14 cellular contexts compared by ENCODE assay signal in genomic region chr2:234165421-234165820, GRCh38.
DNase-seq lines count a peak whose midpoint lies in the region; ATAC-seq and TF ChIP-seq lines count a peak whose summit lies in the region.
"Had no signal": no experiment of that assay in that cellular context is flagged by ENCODE, and none has a peak within 500 bp of the region (broad histone marks: within the 10 kb centered on the region; RNA-seq: fewer than 3 reads in every experiment).

No MANE protein-coding gene starts in this region.

- TF ChIP-seq POLR2A in IMR-90 (IDR thresholded peaks at IDR 0.05; ENCODE audit: low read depth, low read length) (no peak), GM18505 (IDR thresholded peaks at IDR 0.05; ENCODE audit: borderline replicate concordance, extremely low read depth, insufficient read depth, insufficient read length) (no peak)

- H3K27ac ChIP-seq in IMR-90 (ENCODE audit: insufficient read depth, low read length) (no peak overlapping the region), ascending aorta (no peak overlapping the region)
- H3K27ac ChIP-seq: parathyroid adenoma had no signal

- no peaks in the 10 kb centered on the region for H3K9me3 Mint-ChIP-seq in memory B cell
- H3K9me3 Mint-ChIP-seq: activated naive CD8-positive, alpha-beta T cell treated with anti-CD3 and anti-CD28 coated beads for 36 hours had no signal

- H2BK20ac ChIP-seq in IMR-90 (ENCODE audit: low read depth, low read length), result no peak overlapping the region

- peak overlapping the region; percentile 56 for H3K27ac Mint-ChIP-seq in memory B cell
- H3K27ac Mint-ChIP-seq: activated naive CD8-positive, alpha-beta T cell treated with anti-CD3 and anti-CD28 coated beads for 36 hours had no signal

- H3K27me3 ChIP-seq in IMR-90 (ENCODE audit: control insufficient read depth, insufficient read depth, low read length), result peaks cover 9% of the 10 kb centered on the region
- no peaks in the 10 kb centered on the region for H3K27me3 ChIP-seq in ascending aorta

- peak; percentile 16 for DNase-seq in AG08396 (ENCODE audit: low spot score)
- DNase-seq in IMR-90, result peak; percentile 35
- peak; percentile 21 to 37 for DNase-seq in cardiac fibroblast (ENCODE audit: low read depth in 2 of 2)
- no peak for DNase-seq in memory B cell (ENCODE audit: low spot score in 2 of 2)
- no peak for DNase-seq in ascending aorta (ENCODE audit: low spot score in 2 of 2)
- DNase-seq in mucosa of descending colon, result no peak
- DNase-seq: activated naive CD8-positive, alpha-beta T cell treated with anti-CD3 and anti-CD28 coated beads for 36 hours; AML-193; cortex of kidney; stimulated activated CD4-positive, alpha-beta T cell treated with anti-CD3 and anti-CD28 coated beads, Interleukin-15, amount 100 ng/mL, for 24 hours had no signal

- no CpG with 5 or more reads among the region's 5 CpGs for WGBS in IMR-90 (ENCODE audit: extremely low coverage in 2 of 2, insufficient read length in 1 of 2), 2 experiments

- no peaks in the 10 kb centered on the region for H3K9me1 ChIP-seq in IMR-90 (ENCODE audit: insufficient read depth, low read length)

- H2BK5ac ChIP-seq in IMR-90 (ENCODE audit: low read depth, low read length, poor library complexity, severe bottlenecking), result no peak overlapping the region

- no TSS peak for BruUV-seq in IMR-90 (replicated peaks; lab: Mats Ljungman, UMichigan)

- H3K4me2 ChIP-seq in IMR-90 (ENCODE audit: low read depth, low read length), result no peak overlapping the region

- H4K91ac ChIP-seq in IMR-90 (ENCODE audit: insufficient read depth, low read depth, low read length), result no peak overlapping the region

- H2BK15ac ChIP-seq in IMR-90 (ENCODE audit: low read depth, low read length), result no peak overlapping the region

- no peak overlapping the region for H3K56ac ChIP-seq in IMR-90 (ENCODE audit: extremely low read depth, insufficient read depth, low read length)

- H3K9ac ChIP-seq in IMR-90 (ENCODE audit: low read depth, low read length), result no peak overlapping the region
- H3K9ac ChIP-seq: parathyroid adenoma had no signal

- CTCF ChIA-PET in IMR-90 (lab: Yijun Ruan, JAX), result no interaction called here

- intact Hi-C loops in IMR-90 (cut with micrococcal nuclease) (no loop called here), ascending aorta (cut with DNase I) (no loop called here), mucosa of descending colon (cut with DNase I, micrococcal nuclease) (no loop called here)

- no peak overlapping the region for H2AK5ac ChIP-seq in IMR-90 (ENCODE audit: low read depth, low read length)

- TF ChIP-seq CTCF in IMR-90 (conservative IDR thresholded peaks at IDR 0.05; ENCODE audit: low read depth, low read length) (no peak), cardiac fibroblast (IDR thresholded peaks at IDR 0.05; ENCODE audit: low read depth, low read length) (no peak), ascending aorta (IDR thresholded peaks at IDR 0.05) (no peak), mucosa of descending colon (IDR thresholded peaks at IDR 0.05) (no peak)

- no peak overlapping the region for H4K5ac ChIP-seq in IMR-90 (ENCODE audit: low read depth, low read length)

- no peaks in the 10 kb centered on the region for H3K36me3 ChIP-seq in IMR-90 (ENCODE audit: control insufficient read depth, insufficient read depth, low read length)
- no peaks in the 10 kb centered on the region for H3K36me3 ChIP-seq in ascending aorta
- no peaks in the 10 kb centered on the region for H3K36me3 ChIP-seq in mucosa of descending colon (ENCODE audit: low read depth)

- H2BK120ac ChIP-seq in IMR-90 (ENCODE audit: low read depth, low read length), result no peak overlapping the region

- H3K27me3 Mint-ChIP-seq in memory B cell, result peaks cover 11% of the 10 kb centered on the region
- H3K27me3 Mint-ChIP-seq: activated naive CD8-positive, alpha-beta T cell treated with anti-CD3 and anti-CD28 coated beads for 36 hours had no signal

- no peak overlapping the region for H2AK9ac ChIP-seq in IMR-90 (replicated peaks; ENCODE audit: low read depth, low read length, poor library complexity)

- no peak overlapping the region for H3K23ac ChIP-seq in IMR-90 (ENCODE audit: low read depth, low read length)

- H3K4me1 Mint-ChIP-seq in memory B cell, result peaks cover 36% of the 10 kb centered on the region

- H3K4ac ChIP-seq in IMR-90 (ENCODE audit: low read depth, low read length), result no peak overlapping the region

- no peaks in the 10 kb centered on the region for H3K9me3 ChIP-seq in IMR-90 (ENCODE audit: control insufficient read depth, insufficient read depth, low read length)
- H3K9me3 ChIP-seq in ascending aorta, result no peaks in the 10 kb centered on the region
- H3K9me3 ChIP-seq in mucosa of descending colon, result no peaks in the 10 kb centered on the region

- no peaks in the 10 kb centered on the region for H3K4me1 ChIP-seq in IMR-90 (ENCODE audit: control insufficient read depth, insufficient read depth, low read length)
- H3K4me1 ChIP-seq in ascending aorta, result no peaks in the 10 kb centered on the region
- H3K4me1 ChIP-seq in mucosa of descending colon (ENCODE audit: low read depth), result no peaks in the 10 kb centered on the region
- H3K4me1 ChIP-seq: parathyroid adenoma had no signal

- ATAC-seq in IMR-90 (ENCODE audit: low read depth) (no peak), memory B cell (ENCODE audit: low read depth) (no peak), HG03457 (IDR thresholded peaks at IDR 0.05; ENCODE audit: unreplicated experiment) (no peak), GM18505 (IDR thresholded peaks at IDR 0.05; ENCODE audit: unreplicated experiment) (no peak), mucosa of descending colon (no peak)
- ATAC-seq: activated CD4-positive, CD25-positive, alpha-beta regulatory T cell treated with anti-CD3 and anti-CD28 coated beads, Interleukin-2, amount 50 U/mL, for 24 hours had no signal

- no peaks in the 10 kb centered on the region for H3K36me3 Mint-ChIP-seq in memory B cell
- H3K36me3 Mint-ChIP-seq: activated naive CD8-positive, alpha-beta T cell treated with anti-CD3 and anti-CD28 coated beads for 36 hours had no signal

- dilution Hi-C loops in IMR-90 (cut with HindIII; ENCODE audit: low sequenced_read_pairs, unreplicated experiment), result no loop called here

- in situ Hi-C loops in IMR-90 (cut with MboI; ENCODE audit: low sequenced_read_pairs), result no loop called here

- no peak overlapping the region for H3K4me3 ChIP-seq in IMR-90 (ENCODE audit: insufficient read depth, low read depth, low read length)
- no peak overlapping the region for H3K4me3 ChIP-seq in cardiac fibroblast (replicated peaks in 1 of 2; ENCODE audit: low read depth in 2 of 2, low read length in 2 of 2)
- H3K4me3 ChIP-seq in ascending aorta, result no peak overlapping the region
- no peak overlapping the region for H3K4me3 ChIP-seq in mucosa of descending colon

- H3K4me3 Mint-ChIP-seq in memory B cell, result peak overlapping the region; percentile 38
- H3K4me3 Mint-ChIP-seq: activated naive CD8-positive, alpha-beta T cell treated with anti-CD3 and anti-CD28 coated beads for 36 hours had no signal

- POLR2A ChIA-PET in IMR-90 (lab: Charles Lee; ENCODE audit: unreplicated experiment), result no interaction called here

- no peak overlapping the region for H3K14ac ChIP-seq in IMR-90 (replicated peaks; ENCODE audit: low read depth, low read length)

- no peak overlapping the region for H3K18ac ChIP-seq in IMR-90 (ENCODE audit: low read depth, low read length)

- no peak for TF ChIP-seq RAD21 in IMR-90 (IDR thresholded peaks at IDR 0.05; ENCODE audit: low read length)

- no peaks in the 10 kb centered on the region for H3K79me1 ChIP-seq in IMR-90 (ENCODE audit: low read depth in 1 of 2, low read length in 2 of 2)

- no peak overlapping the region for H2AFZ ChIP-seq in IMR-90 (replicated peaks; ENCODE audit: low read length, poor library complexity)
- H2AFZ ChIP-seq: parathyroid adenoma had no signal

- no peaks in the 10 kb centered on the region for H4K20me1 ChIP-seq in IMR-90 (ENCODE audit: insufficient read depth, low read length)

- H4K8ac ChIP-seq in IMR-90 (ENCODE audit: low read depth in 2 of 2, low read length in 2 of 2), result no peak overlapping the region

TF ChIP-seq in IMR-90, 13 proteins besides CTCF, POLR2A, EP300 and RAD21:
- no peak for TF ChIP-seq RCOR1 (IDR thresholded peaks at IDR 0.05; ENCODE audit: insufficient replicate concordance, low read length)
- no peak for TF ChIP-seq RFX5 (IDR thresholded peaks at IDR 0.05; ENCODE audit: low read depth, low read length)
- TF ChIP-seq FOS (IDR thresholded peaks at IDR 0.05; ENCODE audit: low read depth, low read length), result no peak
- TF ChIP-seq SMC3 (IDR thresholded peaks at IDR 0.05; ENCODE audit: low read depth, low read length), result no peak
- TF ChIP-seq MAZ (IDR thresholded peaks at IDR 0.05; ENCODE audit: borderline replicate concordance, low read depth, low read length), result no peak
- TF ChIP-seq CEBPB (IDR thresholded peaks at IDR 0.05; ENCODE audit: low read depth, low read length), result no peak
- TF ChIP-seq NFE2L2 (IDR thresholded peaks at IDR 0.05; ENCODE audit: low read depth, low read length), result no peak
- no peak for TF ChIP-seq USF2 (IDR thresholded peaks at IDR 0.05; ENCODE audit: low read depth, low read length)
- no peak for TF ChIP-seq BHLHE40 (IDR thresholded peaks at IDR 0.05; ENCODE audit: low read depth, low read length)
- TF ChIP-seq, protein P1, sequence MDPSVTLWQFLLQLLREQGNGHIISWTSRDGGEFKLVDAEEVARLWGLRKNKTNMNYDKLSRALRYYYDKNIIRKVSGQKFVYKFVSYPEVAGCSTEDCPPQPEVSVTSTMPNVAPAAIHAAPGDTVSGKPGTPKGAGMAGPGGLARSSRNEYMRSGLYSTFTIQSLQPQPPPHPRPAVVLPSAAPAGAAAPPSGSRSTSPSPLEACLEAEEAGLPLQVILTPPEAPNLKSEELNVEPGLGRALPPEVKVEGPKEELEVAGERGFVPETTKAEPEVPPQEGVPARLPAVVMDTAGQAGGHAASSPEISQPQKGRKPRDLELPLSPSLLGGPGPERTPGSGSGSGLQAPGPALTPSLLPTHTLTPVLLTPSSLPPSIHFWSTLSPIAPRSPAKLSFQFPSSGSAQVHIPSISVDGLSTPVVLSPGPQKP (IDR thresholded peaks at IDR 0.05; ENCODE audit: borderline replicate concordance, low read depth, low read length), result no peak
- no peak for TF ChIP-seq MAFK (IDR thresholded peaks at IDR 0.05; ENCODE audit: low read depth, low read length)

Comparison
In these comparisons a context has a peak if more than half of its experiments do, and no peak if none do; other contexts are left out.
1. DNase-seq: peak in AG08396 (single experiment), IMR-90 (single experiment) and cardiac fibroblast (2 of 2); none in memory B cell (0 of 2), ascending aorta (0 of 2) and mucosa of descending colon (0 of 3).